In genomic region chr11:101860694-101861371, GRCh38 we compare ENCODE assay signal across 8 cellular contexts. TPM values are rescaled to one million over a fixed set of nuclear protein-coding genes. Genes with fewer than 3 reads are reported as not detected.
A peak's percentile ranks its signal among the peaks of the same experiment; 100 is the strongest.
DNase-seq lines count a peak whose midpoint lies in the region; ATAC-seq and TF ChIP-seq lines count a peak whose summit lies in the region.

No MANE protein-coding gene starts in this region.

- H3K36me3 Mint-ChIP-seq in Calu3 (ENCODE audit: insufficient read depth, unreplicated experiment) = no peaks in the 10 kb centered on the region
- no peaks in the 10 kb centered on the region for H3K36me3 Mint-ChIP-seq in activated T-cell treated with anti-CD3 and anti-CD28 coated beads, Interleukin-2, amount 50 U/mL, for 72 hours (ENCODE audit: insufficient read depth in 2 of 2)
- no peaks in the 10 kb centered on the region for H3K36me3 Mint-ChIP-seq in activated T-helper 2 cell treated with anti-CD3 and anti-CD28 coated beads, Interferon-gamma antibody, Interleukin-2, Interleukin-4, amounts not matched to agents 10 μg/mL and 5 μg/mL and 100 μg/mL, durations not matched to agents 14 hours and 24 hours and 36 hours (ENCODE audit: low read depth)

- WGBS in trophoblast cell (ENCODE audit: extremely low coverage, insufficient coverage, insufficient read length) = no CpG with 5 or more reads among the region's 9 CpGs

- H3K4me1 Mint-ChIP-seq in Calu3 (ENCODE audit: low read depth, unreplicated experiment) = peaks cover 15% of the 10 kb centered on the region
- H3K4me1 Mint-ChIP-seq in activated T-cell treated with anti-CD3 and anti-CD28 coated beads, Interleukin-2, amount 50 U/mL, for 72 hours (ENCODE audit: low read depth) = no peaks in the 10 kb centered on the region
- no peaks in the 10 kb centered on the region for H3K4me1 Mint-ChIP-seq in activated T-helper 2 cell treated with anti-CD3 and anti-CD28 coated beads, Interferon-gamma antibody, Interleukin-2, Interleukin-4, amounts not matched to agents 10 μg/mL and 5 μg/mL and 100 μg/mL, durations not matched to agents 14 hours and 24 hours and 36 hours (ENCODE audit: low read depth)

- no peak overlapping the region for H3K4ac ChIP-seq in trophoblast cell (ENCODE audit: low read depth, low read length)

- H3K36me3 ChIP-seq in trophoblast cell (ENCODE audit: control insufficient read depth in 1 of 2, insufficient read depth in 2 of 2, low read length in 2 of 2) = no peaks in the 10 kb centered on the region

- H4K91ac ChIP-seq in trophoblast cell (ENCODE audit: low read depth, low read length) = no peak overlapping the region

- H2BK5ac ChIP-seq in trophoblast cell (ENCODE audit: low read depth, low read length, poor library complexity) = no peak overlapping the region

- BruUV-seq in Calu3 (replicated peaks; lab: Mats Ljungman, UMichigan) = no TSS peak

- H3K27me3 ChIP-seq in trophoblast cell (ENCODE audit: insufficient read depth, low read length) = no peaks in the 10 kb centered on the region

- no peaks in the 10 kb centered on the region for H3K79me2 ChIP-seq in trophoblast cell (ENCODE audit: control insufficient read depth, insufficient read depth, low read length, poor library complexity)

- H3K4me1 ChIP-seq in trophoblast cell (ENCODE audit: control insufficient read depth in 1 of 2, insufficient read depth in 2 of 2, low read length in 2 of 2) = no peaks in the 10 kb centered on the region

- H3K4me3 Mint-ChIP-seq in Calu3 (ENCODE audit: low read depth, unreplicated experiment) = no peak overlapping the region
- H3K4me3 Mint-ChIP-seq in activated T-cell treated with anti-CD3 and anti-CD28 coated beads, Interleukin-2, amount 50 U/mL, for 72 hours = no peak overlapping the region
- H3K4me3 Mint-ChIP-seq in activated T-helper 2 cell treated with anti-CD3 and anti-CD28 coated beads, Interferon-gamma antibody, Interleukin-2, Interleukin-4, amounts not matched to agents 10 μg/mL and 5 μg/mL and 100 μg/mL, durations not matched to agents 14 hours and 24 hours and 36 hours (ENCODE audit: low read depth) = no peak overlapping the region

- H2BK120ac ChIP-seq in trophoblast cell (ENCODE audit: insufficient read depth, low read length, poor library complexity) = no peak overlapping the region

- no peak overlapping the region for H3K23ac ChIP-seq in trophoblast cell (ENCODE audit: low read length)

- H3K79me1 ChIP-seq in trophoblast cell (ENCODE audit: low read length) = no peaks in the 10 kb centered on the region

- DNase-seq in Calu3 (peak; percentile 30), NCI-H446 treated with DMSO at 0.1 percent for 48 hours (lab: John Stamatoyannopoulos, UW) (peak; percentile 16), globus pallidus (ENCODE audit: low spot score) (peak; percentile 11), trophoblast cell (peak; percentile 55 to 80)
- DNase-seq in activated T-cell treated with anti-CD3 and anti-CD28 coated beads, Interleukin-2, amount 50 U/mL, for 72 hours = peak; percentile 7 to 16
- no peak for DNase-seq in activated T-helper 2 cell treated with anti-CD3 and anti-CD28 coated beads, Interferon-gamma antibody, Interleukin-2, Interleukin-4, amounts not matched to agents 10 μg/mL and 5 μg/mL and 100 μg/mL, durations not matched to agents 14 hours and 24 hours and 36 hours (ENCODE audit: low spot score)

- intact Hi-C loops in Calu3 (cut with micrococcal nuclease; ENCODE audit: unreplicated experiment) = loop anchor here (10.0 kb wide), 2 partner anchors 404 to 634 kb away; no protein-coding TSS in a partner anchor
- intact Hi-C loops in activated T-helper 2 cell treated with anti-CD3 and anti-CD28 coated beads, Interferon-gamma antibody, Interleukin-2, Interleukin-4, amounts not matched to agents 10 μg/mL and 5 μg/mL and 100 μg/mL, durations not matched to agents 14 hours and 24 hours and 36 hours (cut with micrococcal nuclease) = loop anchor here (1.0 kb wide), 1 partner anchor 147 kb away; no protein-coding TSS in a partner anchor

- no peak overlapping the region for H3K18ac ChIP-seq in trophoblast cell (ENCODE audit: low read length)

- H2AFZ ChIP-seq in trophoblast cell (ENCODE audit: insufficient read depth, low read length, poor library complexity) = no peak overlapping the region

- H2AK5ac ChIP-seq in trophoblast cell (ENCODE audit: low read length) = no peak overlapping the region

- no peak overlapping the region for H4K12ac ChIP-seq in trophoblast cell (ENCODE audit: low read depth, low read length)

- peaks cover 4% of the 10 kb centered on the region for H3K9me3 Mint-ChIP-seq in Calu3 (ENCODE audit: low read depth, unreplicated experiment)
- no peaks in the 10 kb centered on the region for H3K9me3 Mint-ChIP-seq in activated T-cell treated with anti-CD3 and anti-CD28 coated beads, Interleukin-2, amount 50 U/mL, for 72 hours
- no peaks in the 10 kb centered on the region for H3K9me3 Mint-ChIP-seq in activated T-helper 2 cell treated with anti-CD3 and anti-CD28 coated beads, Interferon-gamma antibody, Interleukin-2, Interleukin-4, amounts not matched to agents 10 μg/mL and 5 μg/mL and 100 μg/mL, durations not matched to agents 14 hours and 24 hours and 36 hours

- no peak overlapping the region for H3K14ac ChIP-seq in trophoblast cell (ENCODE audit: low read length)

- H4K8ac ChIP-seq in trophoblast cell (ENCODE audit: low read depth, low read length) = no peak overlapping the region

- H3K9ac ChIP-seq in trophoblast cell (ENCODE audit: low read length) = no peak overlapping the region

- ATAC-seq in GM19043 (IDR thresholded peaks at IDR 0.05; ENCODE audit: low read depth, unreplicated experiment) (peak; percentile 93), HG03108 (IDR thresholded peaks at IDR 0.05; ENCODE audit: unreplicated experiment) (peak; percentile 58)
- peak; percentile 57 to 66 for ATAC-seq in activated T-cell treated with anti-CD3 and anti-CD28 coated beads, Interleukin-2, amount 50 U/mL, for 72 hours (replicated peaks in 1 of 2)

- H3K9me3 ChIP-seq in trophoblast cell (ENCODE audit: insufficient read depth, low read depth, low read length) = no peaks in the 10 kb centered on the region

- no peak overlapping the region for H2BK12ac ChIP-seq in trophoblast cell (ENCODE audit: low read length)

- no peak overlapping the region for H3K27ac Mint-ChIP-seq in Calu3 (ENCODE audit: unreplicated experiment)
- no peak overlapping the region for H3K27ac Mint-ChIP-seq in activated T-cell treated with anti-CD3 and anti-CD28 coated beads, Interleukin-2, amount 50 U/mL, for 72 hours
- no peak overlapping the region for H3K27ac Mint-ChIP-seq in activated T-helper 2 cell treated with anti-CD3 and anti-CD28 coated beads, Interferon-gamma antibody, Interleukin-2, Interleukin-4, amounts not matched to agents 10 μg/mL and 5 μg/mL and 100 μg/mL, durations not matched to agents 14 hours and 24 hours and 36 hours

- peak; percentile 30 for TF ChIP-seq CTCF in Calu3 (IDR thresholded peaks at IDR 0.05; ENCODE audit: unreplicated experiment)

- H3K27me3 Mint-ChIP-seq in Calu3 (ENCODE audit: unreplicated experiment) = no peaks in the 10 kb centered on the region
- H3K27me3 Mint-ChIP-seq in activated T-cell treated with anti-CD3 and anti-CD28 coated beads, Interleukin-2, amount 50 U/mL, for 72 hours (ENCODE audit: low read depth) = peaks cover 23% of the 10 kb centered on the region
- H3K27me3 Mint-ChIP-seq in activated T-helper 2 cell treated with anti-CD3 and anti-CD28 coated beads, Interferon-gamma antibody, Interleukin-2, Interleukin-4, amounts not matched to agents 10 μg/mL and 5 μg/mL and 100 μg/mL, durations not matched to agents 14 hours and 24 hours and 36 hours (ENCODE audit: low read depth) = peaks cover 1% of the 10 kb centered on the region

- H3K4me2 ChIP-seq in trophoblast cell (ENCODE audit: low read length) = no peak overlapping the region

- CTCF ChIA-PET in Calu3 (lab: Charles Lee) = interaction anchor here (0.5 to 4.3 kb wide), 6 partner anchors 8 to 806 kb away, joined by 3 to 69 read pairs (median 4); no protein-coding TSS in a partner anchor

- no peak overlapping the region for H3K27ac ChIP-seq in trophoblast cell (ENCODE audit: low read depth, low read length)

- no peak overlapping the region for H3K4me3 ChIP-seq in trophoblast cell (ENCODE audit: low read depth, low read length)

RNA-seq across cellular contexts. Expression of gene CEP126, which starts 54.0 kb away (rescaled TPM):
- total RNA-seq in Calu3 (2022) = 3.1 and 3.8 TPM in 2 replicates
- total RNA-seq in activated T-cell treated with anti-CD3 and anti-CD28 coated beads, Interleukin-2, amount 50 U/mL, for 72 hours = 1 to 10 TPM; 1.8 to 2.0 TPM
- 0.71 and 0.74 TPM in 2 replicates for polyA plus RNA-seq in trophoblast cell (2013)
- 0.67 and 1.1 TPM in 2 replicates for total RNA-seq in activated T-helper 2 cell treated with anti-CD3 and anti-CD28 coated beads, Interferon-gamma antibody, Interleukin-2, Interleukin-4, amounts not matched to agents 10 μg/mL and 5 μg/mL and 100 μg/mL, durations not matched to agents 14 hours and 24 hours and 36 hours

RNA-seq across cellular contexts. Expression of gene ANGPTL5, which starts 55.5 kb away (rescaled TPM):
- total RNA-seq in Calu3 (2022) = not detected in 2 replicates
- not detected for total RNA-seq in activated T-cell treated with anti-CD3 and anti-CD28 coated beads, Interleukin-2, amount 50 U/mL, for 72 hours
- 0.08 TPM in 2 replicates for polyA plus RNA-seq in trophoblast cell (2013)
- not detected in 2 replicates for total RNA-seq in activated T-helper 2 cell treated with anti-CD3 and anti-CD28 coated beads, Interferon-gamma antibody, Interleukin-2, Interleukin-4, amounts not matched to agents 10 μg/mL and 5 μg/mL and 100 μg/mL, durations not matched to agents 14 hours and 24 hours and 36 hours
